ENCODE assay signal across 8 cellular contexts in genomic region chr18:63237486-63237885, GRCh38.
DNase-seq lines count a peak whose midpoint lies in the region; ATAC-seq, FAIRE-seq and TF ChIP-seq lines count a peak whose summit lies in the region.

No MANE protein-coding gene starts in this region.

- H3K79me2 ChIP-seq in astrocyte (ENCODE audit: insufficient read depth, low read length): no peaks in the 10 kb centered on the region

- peak; percentile 20 for DNase-seq in HS-5 (ENCODE audit: low read depth)
- DNase-seq in astrocyte (ENCODE audit: low read depth): no peak
- DNase-seq in left lung: no peak
- DNase-seq in NCI-H1048 (lab: John Stamatoyannopoulos, UW): no peak
- DNase-seq in ecto neural progenitor cell (ENCODE audit: low spot score): no peak

- H3K4me3 ChIP-seq in astrocyte (ENCODE audit: insufficient read depth, low read depth, low read length): peak overlapping the region; percentile 37
- no peak overlapping the region for H3K4me3 ChIP-seq in left lung
- peak overlapping the region in 4 of 5 donors; percentile 21 to 54 (median 39) for H3K4me3 ChIP-seq in subcutaneous abdominal adipose tissue (ENCODE audit: low read depth in 1 of 5, low read length in 5 of 5)

- TF ChIP-seq CTCF in astrocyte (IDR thresholded peaks at IDR 0.05; ENCODE audit: insufficient read depth, low read depth, low read length): no peak
- no peak for TF ChIP-seq CTCF in left lung (IDR thresholded peaks at IDR 0.05)

- H3K4me3 Mint-ChIP-seq in astrocyte (ENCODE audit: unreplicated experiment): peak overlapping the region; percentile 65

- no peaks in the 10 kb centered on the region for H3K27me3 ChIP-seq in astrocyte (ENCODE audit: insufficient read depth, low read length)
- H3K27me3 ChIP-seq in left lung: no peaks in the 10 kb centered on the region
- no peaks in the 10 kb centered on the region for H3K27me3 ChIP-seq in subcutaneous abdominal adipose tissue (ENCODE audit: control insufficient read depth in 5 of 5, insufficient read depth in 4 of 5, low read length in 5 of 5)

- peaks cover 17% of the 10 kb centered on the region for H3K4me1 Mint-ChIP-seq in astrocyte (ENCODE audit: low read depth, unreplicated experiment)

- no peaks in the 10 kb centered on the region for H3K9me3 Mint-ChIP-seq in astrocyte (ENCODE audit: unreplicated experiment)

- ATAC-seq in left lung: peak; percentile 7
- no peak for ATAC-seq in HG03135 (IDR thresholded peaks at IDR 0.05; ENCODE audit: unreplicated experiment)
- no peak for ATAC-seq in HG03175 (IDR thresholded peaks at IDR 0.05; ENCODE audit: unreplicated experiment)

- H3K9ac ChIP-seq in astrocyte (ENCODE audit: low read length) (peak overlapping the region; percentile 63), subcutaneous abdominal adipose tissue (ENCODE audit: low read length in 5 of 5) (peak overlapping the region; percentile 0 to 83 (median 41))

- no peaks in the 10 kb centered on the region for H3K36me3 Mint-ChIP-seq in astrocyte (ENCODE audit: low read depth, unreplicated experiment)

- H3K9me3 ChIP-seq in astrocyte (ENCODE audit: insufficient read depth, low read depth, low read length) (no peaks in the 10 kb centered on the region), left lung (no peaks in the 10 kb centered on the region), subcutaneous abdominal adipose tissue (ENCODE audit: control insufficient read depth in 5 of 5, low read length in 5 of 5) (no peaks in the 10 kb centered on the region)

- H3K27me3 Mint-ChIP-seq in astrocyte (ENCODE audit: low read depth, unreplicated experiment): no peaks in the 10 kb centered on the region

- H3K36me3 ChIP-seq in astrocyte (ENCODE audit: insufficient read depth, low read length): no peaks in the 10 kb centered on the region
- no peaks in the 10 kb centered on the region for H3K36me3 ChIP-seq in left lung
- H3K36me3 ChIP-seq in subcutaneous abdominal adipose tissue (ENCODE audit: control insufficient read depth in 5 of 5, insufficient read depth in 5 of 5, low read length in 5 of 5): no peaks in the 10 kb centered on the region

- H3K27ac ChIP-seq in astrocyte (ENCODE audit: low read depth, low read length) (peak overlapping the region; percentile 80), left lung (peak overlapping the region; percentile 80 to 95), subcutaneous abdominal adipose tissue (ENCODE audit: low read depth, low read length) (peak overlapping the region; percentile 91)

- H4K20me1 ChIP-seq in astrocyte (ENCODE audit: insufficient read depth, low read length): no peaks in the 10 kb centered on the region

- peak overlapping the region; percentile 43 for H2AFZ ChIP-seq in astrocyte (ENCODE audit: low read depth, low read length)

- peak overlapping the region; percentile 93 for H3K27ac Mint-ChIP-seq in astrocyte (ENCODE audit: unreplicated experiment)

- H3K4me1 ChIP-seq in astrocyte (ENCODE audit: insufficient read depth, low read length): peaks cover 16% of the 10 kb centered on the region
- H3K4me1 ChIP-seq in left lung: peaks cover 0 to 36% of the 10 kb centered on the region in 2 donors
- peaks cover 2 to 56% (median 37%) of the 10 kb centered on the region in 5 donors for H3K4me1 ChIP-seq in subcutaneous abdominal adipose tissue (ENCODE audit: control insufficient read depth in 5 of 5, insufficient read depth in 5 of 5, low read length in 5 of 5)

- FAIRE-seq in astrocyte (lab: Jason Lieb, UNC): peak; percentile 78

- H3K4me2 ChIP-seq in astrocyte (ENCODE audit: low read length): peak overlapping the region; percentile 79

- intact Hi-C loops in left lung (cut with DNase I): no loop called here

Comparison
In these comparisons a context has a peak if more than half of its experiments do, and no peak if none do; other contexts are left out.
1. H3K4me3 ChIP-seq: peak in astrocyte (single experiment) and subcutaneous abdominal adipose tissue (4 of 5); none in left lung (0 of 2).
2. Peak in every context shown above with its lines, with median percentiles within 50 percentile points of each other: H3K27ac ChIP-seq.